12 cellular contexts compared by ENCODE assay signal in genomic region chr12:998020-998874, GRCh38. TPM values are rescaled to one million over a fixed set of nuclear protein-coding genes. Genes with fewer than 3 reads are reported as not detected.
DNase-seq lines count a peak whose midpoint lies in the region; ATAC-seq and TF ChIP-seq lines count a peak whose summit lies in the region.
"Had no signal": no experiment of that assay in that cellular context is flagged by ENCODE, and none has a peak within 500 bp of the region (broad histone marks: within the 10 kb centered on the region; RNA-seq: fewer than 3 reads in every experiment).

No MANE protein-coding gene starts in this region.

- peak; percentile 69 for ATAC-seq in GM19455 (IDR thresholded peaks at IDR 0.05; ENCODE audit: unreplicated experiment)
- peak; percentile 58 for ATAC-seq in HG03469 (IDR thresholded peaks at IDR 0.05; ENCODE audit: unreplicated experiment)
- ATAC-seq in Right ventricle myocardium superior (ENCODE audit: poor library complexity) = peak; percentile 71

- no peaks in the 10 kb centered on the region for H3K9me3 Mint-ChIP-seq in Calu3 (ENCODE audit: low read depth, unreplicated experiment)
- H3K9me3 Mint-ChIP-seq: activated naive CD8-positive, alpha-beta T cell treated with anti-CD3 and anti-CD28 coated beads for 36 hours had no signal

- intact Hi-C loops in Right ventricle myocardium superior (cut with DNase I) = loop anchor here (10.0 kb wide), 1 partner anchor 97 kb away; no protein-coding TSS in a partner anchor
- intact Hi-C loops in Calu3 (cut with micrococcal nuclease; ENCODE audit: unreplicated experiment) = no loop called here

- no peak for TF ChIP-seq CTCF in Calu3 (IDR thresholded peaks at IDR 0.05; ENCODE audit: unreplicated experiment)

- no peaks in the 10 kb centered on the region for H3K27me3 ChIP-seq in MG63

- in situ Hi-C loops in ACHN (cut with HindIII; ENCODE audit: low pct_ligation_motif_present, low pct_unique_long_range_greater_than_20kb, low sequenced_read_pairs) = no loop called here

- CTCF ChIA-PET in Calu3 (lab: Charles Lee) = no interaction called here

- no peaks in the 10 kb centered on the region for H3K9me3 ChIP-seq in MG63

- peaks cover 13% of the 10 kb centered on the region for H3K4me1 Mint-ChIP-seq in Calu3 (ENCODE audit: low read depth, unreplicated experiment)

- H3K4me3 ChIP-seq in MG63 = no peak overlapping the region
- H3K4me3 ChIP-seq: skin epidermis had no signal

- DNase-seq in ACHN (peak; percentile 35), Right ventricle myocardium superior (no peak), DMS153 (lab: John Stamatoyannopoulos, UW) (no peak), MG63 (no peak), NCI-H526 (lab: John Stamatoyannopoulos, UW) (no peak), Calu3 (no peak)
- DNase-seq: activated CD4-positive, CD25-positive, alpha-beta regulatory T cell treated with anti-CD3 and anti-CD28 coated beads, Interleukin-2, amount 50 U/mL, for 72 hours; activated naive CD8-positive, alpha-beta T cell treated with anti-CD3 and anti-CD28 coated beads for 36 hours; stimulated activated naive CD4-positive, alpha-beta T cell treated with Interleukin-2 at 50 U/mL for 16 hours had no signal

- no peak overlapping the region for H3K27ac Mint-ChIP-seq in Calu3 (ENCODE audit: unreplicated experiment)
- H3K27ac Mint-ChIP-seq: activated naive CD8-positive, alpha-beta T cell treated with anti-CD3 and anti-CD28 coated beads for 36 hours had no signal

- BruUV-seq in Calu3 (replicated peaks; lab: Mats Ljungman, UMichigan) = no TSS peak

- H3K4me3 Mint-ChIP-seq in Calu3 (ENCODE audit: low read depth, unreplicated experiment) = no peak overlapping the region
- H3K4me3 Mint-ChIP-seq: activated naive CD8-positive, alpha-beta T cell treated with anti-CD3 and anti-CD28 coated beads for 36 hours had no signal

- no peaks in the 10 kb centered on the region for H3K27me3 Mint-ChIP-seq in Calu3 (ENCODE audit: unreplicated experiment)
- H3K27me3 Mint-ChIP-seq: activated naive CD8-positive, alpha-beta T cell treated with anti-CD3 and anti-CD28 coated beads for 36 hours had no signal

- no peaks in the 10 kb centered on the region for H3K36me3 Mint-ChIP-seq in Calu3 (ENCODE audit: insufficient read depth, unreplicated experiment)

- H3K36me3 ChIP-seq in MG63 = peaks cover 11% of the 10 kb centered on the region

RNA-seq across cellular contexts. Expression of gene ERC1, which starts 7.2 kb away (rescaled TPM):
- total RNA-seq in Right ventricle myocardium superior = 46.6 TPM
- total RNA-seq in MG63 (2014; rRNA removed; shearing (Covaris generic); ENCODE audit: low replicate concordance) = 14.6 and 24.4 TPM in 2 replicates
- 36.0 and 39.4 TPM in 2 replicates for total RNA-seq in Calu3 (2022)

RNA-seq across cellular contexts. Expression of gene RAD52, which starts 48.8 kb away (rescaled TPM):
- 6.5 TPM for total RNA-seq in Right ventricle myocardium superior
- total RNA-seq in MG63 (2014; rRNA removed; shearing (Covaris generic); ENCODE audit: low replicate concordance) = 1.9 and 7.3 TPM in 2 replicates
- total RNA-seq in Calu3 (2022) = 22.2 and 27.1 TPM in 2 replicates
